ENCODE assay signal across 18 cellular contexts in the genomic region with DNA sequence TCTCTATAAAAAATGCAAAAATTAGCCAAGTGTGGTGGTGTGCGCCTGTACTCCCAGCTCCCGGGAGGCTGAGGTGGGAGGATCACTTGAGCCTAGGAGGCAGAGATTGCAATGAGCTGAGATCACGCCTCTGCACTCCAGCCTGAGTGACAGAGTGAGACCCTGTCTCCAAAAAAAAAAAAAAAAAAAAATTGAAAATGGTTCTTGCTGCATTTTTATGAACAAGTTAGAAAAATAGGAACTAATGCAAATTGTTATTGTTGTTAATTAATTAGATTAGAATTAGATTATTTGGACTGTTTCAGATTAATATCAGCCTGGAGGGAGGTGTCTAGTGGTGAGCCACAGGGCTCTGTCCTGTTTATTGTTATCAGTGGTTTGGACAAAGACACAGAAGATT. TPM values are rescaled to one million over a fixed set of nuclear protein-coding genes. Genes with fewer than 3 reads are reported as not detected.
DNase-seq lines count a peak whose midpoint lies in the region; ATAC-seq and TF ChIP-seq lines count a peak whose summit lies in the region.
"Had no signal": no experiment of that assay in that cellular context is flagged by ENCODE, and none has a peak within 500 bp of the region (broad histone marks: within the 10 kb centered on the region; RNA-seq: fewer than 3 reads in every experiment).

No MANE protein-coding gene starts in this region.

- peak overlapping the region in 1 of 2 donors; percentile 91 for H3K27ac Mint-ChIP-seq in natural killer cell treated with Interleukin-12 subunit alpha and Interleukin-12 subunit beta and Interleukin-15 and Interleukin-18, amount 100 ng/mL, for 72 hours
- no peak overlapping the region for H3K27ac Mint-ChIP-seq in natural killer cell
- no peak overlapping the region for H3K27ac Mint-ChIP-seq in activated naive CD8-positive, alpha-beta T cell treated with anti-CD3 and anti-CD28 coated beads, Interleukin-2, amount 50 U/mL, for 24 hours
- H3K27ac Mint-ChIP-seq: activated T-helper 2 cell treated with anti-CD3 and anti-CD28 coated beads, Interferon-gamma antibody, Interleukin-2, Interleukin-4, amounts not matched to agents 10 μg/mL and 5 μg/mL and 100 μg/mL, durations not matched to agents 14 hours and 24 hours and 36 hours had no signal

- H3K27me3 Mint-ChIP-seq in natural killer cell treated with Interleukin-12 subunit alpha and Interleukin-12 subunit beta and Interleukin-15 and Interleukin-18, amount 100 ng/mL, for 72 hours: no peaks in the 10 kb centered on the region
- no peaks in the 10 kb centered on the region for H3K27me3 Mint-ChIP-seq in natural killer cell (ENCODE audit: low read depth in 2 of 2)
- H3K27me3 Mint-ChIP-seq in activated naive CD8-positive, alpha-beta T cell treated with anti-CD3 and anti-CD28 coated beads, Interleukin-2, amount 50 U/mL, for 24 hours: no peaks in the 10 kb centered on the region

- no peaks in the 10 kb centered on the region for H3K9me3 Mint-ChIP-seq in natural killer cell treated with Interleukin-12 subunit alpha and Interleukin-12 subunit beta and Interleukin-15 and Interleukin-18, amount 100 ng/mL, for 72 hours
- no peaks in the 10 kb centered on the region for H3K9me3 Mint-ChIP-seq in natural killer cell
- H3K9me3 Mint-ChIP-seq in activated naive CD8-positive, alpha-beta T cell treated with anti-CD3 and anti-CD28 coated beads, Interleukin-2, amount 50 U/mL, for 24 hours: no peaks in the 10 kb centered on the region
- H3K9me3 Mint-ChIP-seq: activated T-helper 2 cell treated with anti-CD3 and anti-CD28 coated beads, Interferon-gamma antibody, Interleukin-2, Interleukin-4, amounts not matched to agents 10 μg/mL and 5 μg/mL and 100 μg/mL, durations not matched to agents 14 hours and 24 hours and 36 hours had no signal

- H3K4me1 Mint-ChIP-seq in natural killer cell treated with Interleukin-12 subunit alpha and Interleukin-12 subunit beta and Interleukin-15 and Interleukin-18, amount 100 ng/mL, for 72 hours (ENCODE audit: low read depth in 2 of 2): peaks cover 23 to 26% of the 10 kb centered on the region in 2 donors
- peaks cover 35 to 40% of the 10 kb centered on the region in 2 donors for H3K4me1 Mint-ChIP-seq in natural killer cell
- peaks cover 44% of the 10 kb centered on the region for H3K4me1 Mint-ChIP-seq in activated naive CD8-positive, alpha-beta T cell treated with anti-CD3 and anti-CD28 coated beads, Interleukin-2, amount 50 U/mL, for 24 hours

- peak overlapping the region; percentile 89 for H3K4me3 Mint-ChIP-seq in natural killer cell treated with Interleukin-12 subunit alpha and Interleukin-12 subunit beta and Interleukin-15 and Interleukin-18, amount 100 ng/mL, for 72 hours
- no peak overlapping the region for H3K4me3 Mint-ChIP-seq in natural killer cell
- peak overlapping the region; percentile 98 for H3K4me3 Mint-ChIP-seq in activated naive CD8-positive, alpha-beta T cell treated with anti-CD3 and anti-CD28 coated beads, Interleukin-2, amount 50 U/mL, for 24 hours

- ATAC-seq in natural killer cell treated with Interleukin-12 subunit alpha and Interleukin-12 subunit beta and Interleukin-15 and Interleukin-18, amount 100 ng/mL, for 72 hours: no peak
- no peak for ATAC-seq in natural killer cell
- ATAC-seq in activated naive CD8-positive, alpha-beta T cell treated with anti-CD3 and anti-CD28 coated beads, Interleukin-2, amount 50 U/mL, for 24 hours: no peak

- H3K36me3 Mint-ChIP-seq in natural killer cell treated with Interleukin-12 subunit alpha and Interleukin-12 subunit beta and Interleukin-15 and Interleukin-18, amount 100 ng/mL, for 72 hours: peaks cover 6% of the 10 kb centered on the region
- H3K36me3 Mint-ChIP-seq in natural killer cell: peaks cover 7% of the 10 kb centered on the region
- peaks cover 35% of the 10 kb centered on the region for H3K36me3 Mint-ChIP-seq in activated naive CD8-positive, alpha-beta T cell treated with anti-CD3 and anti-CD28 coated beads, Interleukin-2, amount 50 U/mL, for 24 hours (ENCODE audit: low read depth)

- intact Hi-C loops in natural killer cell (cut with micrococcal nuclease): no loop called here

- no peak for DNase-seq in natural killer cell treated with Interleukin-12 subunit alpha and Interleukin-12 subunit beta and Interleukin-15 and Interleukin-18, amount 100 ng/mL, for 72 hours (ENCODE audit: low spot score)
- DNase-seq in natural killer cell (no peak), OCI-M1 (lab: John Stamatoyannopoulos, UW) (peak; percentile 58), NCI-H1436 treated with DMSO at 0.1 percent for 48 hours (lab: John Stamatoyannopoulos, UW) (no peak), NCI-H510A (lab: John Stamatoyannopoulos, UW) (no peak), NCI-H1930 (lab: John Stamatoyannopoulos, UW) (no peak), globus pallidus (ENCODE audit: low spot score) (no peak)
- DNase-seq in activated naive CD8-positive, alpha-beta T cell treated with anti-CD3 and anti-CD28 coated beads, Interleukin-2, amount 50 U/mL, for 24 hours: no peak
- DNase-seq: activated CD4-positive, alpha-beta T cell treated with anti-CD3 and anti-CD28 coated beads, Interleukin-2, amount 50 U/mL, for 48 hours; Calu3; hypothalamus; kidney glomerular epithelial cell; NCI-H2029; SIG-M5; uterus had no signal

- no peak for TF ChIP-seq CTCF in natural killer cell (IDR thresholded peaks at IDR 0.05)

RNA-seq across cellular contexts. Expression of a gene that starts 2.1 kb away (rescaled TPM):
- total RNA-seq in natural killer cell treated with Interleukin-12 subunit alpha and Interleukin-12 subunit beta and Interleukin-15 and Interleukin-18, amount 100 ng/mL, for 72 hours: 10 to 100 TPM; 19.6 to 27.3 TPM
- 10 to 100 TPM in 2 of 3 donors, 1 to 10 TPM in 1; 7.7 to 13.8 (median 12.0) TPM for total RNA-seq in natural killer cell

RNA-seq across cellular contexts. Expression of a gene that starts 2.3 kb away (rescaled TPM):
- total RNA-seq in natural killer cell treated with Interleukin-12 subunit alpha and Interleukin-12 subunit beta and Interleukin-15 and Interleukin-18, amount 100 ng/mL, for 72 hours: 100 to 1,000 TPM in 1 of 2 donors, 10 to 100 TPM in 1; 85.8 to 143 TPM
- 100 to 1,000 TPM in 1 of 3 donors, 10 to 100 TPM in 2; 84.6 to 100 (median 97.1) TPM for total RNA-seq in natural killer cell

RNA-seq across cellular contexts. Expression of a gene that starts 33.7 kb away (rescaled TPM):
- total RNA-seq in natural killer cell treated with Interleukin-12 subunit alpha and Interleukin-12 subunit beta and Interleukin-15 and Interleukin-18, amount 100 ng/mL, for 72 hours: 10 to 100 TPM; 14.1 to 43.6 TPM
- total RNA-seq in natural killer cell: 10 to 100 TPM in 2 of 3 donors, 1 to 10 TPM in 1; 7.2 to 21.4 (median 10.7) TPM

RNA-seq across cellular contexts. Expression of a gene that starts 38.1 kb away (rescaled TPM):
- under 1 TPM in 1 of 2 donors, not detected in 1; 0.28 TPM for total RNA-seq in natural killer cell treated with Interleukin-12 subunit alpha and Interleukin-12 subunit beta and Interleukin-15 and Interleukin-18, amount 100 ng/mL, for 72 hours
- total RNA-seq in natural killer cell: not detected
- total RNA-seq: activated T-helper 2 cell treated with anti-CD3 and anti-CD28 coated beads, Interferon-gamma antibody, Interleukin-2, Interleukin-4, amounts not matched to agents 10 μg/mL and 5 μg/mL and 100 μg/mL, durations not matched to agents 14 hours and 24 hours and 36 hours; ascending aorta; fibroblast of villous mesenchyme had no signal

RNA-seq across cellular contexts. Expression of a gene that starts 52.0 kb away (rescaled TPM):
- total RNA-seq in natural killer cell treated with Interleukin-12 subunit alpha and Interleukin-12 subunit beta and Interleukin-15 and Interleukin-18, amount 100 ng/mL, for 72 hours: not detected
- not detected for total RNA-seq in natural killer cell
- total RNA-seq: fibroblast of villous mesenchyme had no signal
